ENCODE assay signal across 28 cellular contexts in the genomic region with DNA sequence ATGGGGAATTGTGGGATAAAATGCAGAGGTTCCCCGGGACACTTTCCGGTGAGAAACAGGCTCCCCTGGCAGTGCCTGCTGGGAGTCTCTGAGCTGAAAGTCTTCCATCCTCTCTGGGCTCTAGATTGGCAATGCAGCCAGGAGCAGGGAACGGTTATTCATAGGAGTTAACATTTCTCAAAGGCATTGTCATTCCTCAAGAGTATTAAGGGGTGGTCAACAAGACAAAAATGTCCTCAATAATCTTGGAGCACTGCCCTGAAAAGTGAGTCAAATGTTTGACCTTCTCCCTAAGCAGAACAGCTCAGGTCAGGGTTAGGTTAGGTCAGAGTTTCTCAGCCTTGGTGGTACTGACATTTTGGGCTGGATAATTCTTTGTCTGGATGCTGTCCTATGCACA. TPM values are rescaled to one million over a fixed set of nuclear protein-coding genes. Genes with fewer than 3 reads are reported as not detected.
"Had no signal": no experiment of that assay in that cellular context is flagged by ENCODE, and none has a peak within 500 bp of the region (broad histone marks: within the 10 kb centered on the region; RNA-seq: fewer than 3 reads in every experiment).

No MANE protein-coding gene starts in this region.

- H3K4me3 Mint-ChIP-seq: activated CD4-positive, alpha-beta memory T cell treated with anti-CD3 and anti-CD28 coated beads, Interleukin-2, amount 10 ng/mL, durations not matched to agents 7 days and 5 days; activated CD4-positive, alpha-beta T cell treated with anti-CD3 and anti-CD28 coated beads, Interleukin-2, amount 10 ng/mL, durations not matched to agents 7 days and 5 days; activated naive CD4-positive, alpha-beta T cell treated with anti-CD3 and anti-CD28 coated beads, Interleukin-2, amount 50 U/mL, for 24 hours; mesothelial cell of epicardium; naive thymus-derived CD4-positive, alpha-beta T cell; stimulated activated naive B cell treated with anti-CD40 and anti-IgM and Interleukin-4, amounts not matched to agents 10 μg/mL and 1 μg/mL and 100 μg/mL, for 72 hours; T-helper 17 cell had no signal

- H3K4me1 Mint-ChIP-seq: activated CD4-positive, alpha-beta memory T cell treated with anti-CD3 and anti-CD28 coated beads, Interleukin-2, amount 10 ng/mL, durations not matched to agents 7 days and 5 days; activated naive CD4-positive, alpha-beta T cell treated with anti-CD3 and anti-CD28 coated beads, Interleukin-2, amount 50 U/mL, for 24 hours; mesothelial cell of epicardium had no signal

- H3K36me3 Mint-ChIP-seq: activated naive CD4-positive, alpha-beta T cell treated with anti-CD3 and anti-CD28 coated beads, Interleukin-2, amount 50 U/mL, for 24 hours; mesothelial cell of epicardium; naive thymus-derived CD4-positive, alpha-beta T cell; stimulated activated naive B cell treated with anti-CD40 and anti-IgM and Interleukin-4, amounts not matched to agents 10 μg/mL and 1 μg/mL and 100 μg/mL, for 72 hours had no signal

- H3K36me3 ChIP-seq: breast epithelium, esophagus muscularis mucosa, gastroesophageal sphincter, pancreas, prostate gland, stomach, suprapubic skin, tibial artery had no signal

- H3K4me3 ChIP-seq: breast epithelium, esophagus muscularis mucosa, gastroesophageal sphincter, hepatocyte, pancreas, prostate gland, smooth muscle cell, stomach, suprapubic skin, tibial artery had no signal

- H3K9me3 Mint-ChIP-seq: activated CD4-positive, alpha-beta memory T cell treated with anti-CD3 and anti-CD28 coated beads, Interleukin-2, amount 10 ng/mL, durations not matched to agents 7 days and 5 days; activated CD4-positive, alpha-beta T cell treated with anti-CD3 and anti-CD28 coated beads, Interleukin-2, amount 10 ng/mL, durations not matched to agents 7 days and 5 days; activated naive CD4-positive, alpha-beta T cell treated with anti-CD3 and anti-CD28 coated beads, Interleukin-2, amount 50 U/mL, for 24 hours; activated T-helper 2 cell treated with anti-CD3 and anti-CD28 coated beads, Interferon-gamma antibody, Interleukin-2, Interleukin-4, amounts not matched to agents 10 μg/mL and 5 μg/mL and 100 μg/mL, durations not matched to agents 14 hours and 24 hours and 36 hours; mesothelial cell of epicardium; naive thymus-derived CD4-positive, alpha-beta T cell; stimulated activated naive B cell treated with anti-CD40 and anti-IgM and Interleukin-4, amounts not matched to agents 10 μg/mL and 1 μg/mL and 100 μg/mL, for 72 hours had no signal

- H3K27ac ChIP-seq: breast epithelium, esophagus muscularis mucosa, gastroesophageal sphincter, hepatocyte, pancreas, prostate gland, stomach, suprapubic skin, tibial artery had no signal

- H3K4me1 ChIP-seq: breast epithelium, pancreas, prostate gland, suprapubic skin had no signal

- DNase-seq: activated CD4-positive, alpha-beta memory T cell treated with anti-CD3 and anti-CD28 coated beads, Interleukin-2, amount 10 ng/mL, durations not matched to agents 7 days and 5 days; activated CD4-positive, alpha-beta T cell treated with anti-CD3 and anti-CD28 coated beads, Interleukin-2, amount 10 ng/mL, durations not matched to agents 7 days and 5 days; activated CD4-positive, CD25-positive, alpha-beta regulatory T cell treated with anti-CD3 and anti-CD28 coated beads, Interleukin-2, amount 50 U/mL, for 72 hours; activated T-cell treated with anti-CD3 and anti-CD28 coated beads, Interleukin-2, amount 50 U/mL, for 48 hours; dermis blood vessel endothelial cell; effector CD4-positive, alpha-beta T cell; left cardiac atrium; naive thymus-derived CD4-positive, alpha-beta T cell; pancreas; retina; stimulated activated CD4-positive, alpha-beta T cell treated with anti-CD3 and anti-CD28 coated beads, Interleukin-1b, Interleukin-23, amount 100 ng/mL, for 48 hours; stimulated activated naive B cell treated with anti-CD40 and anti-IgM and Interleukin-4, amounts not matched to agents 10 μg/mL and 1 μg/mL and 100 μg/mL, for 72 hours; stomach; T-helper 17 cell; tibial artery had no signal

- ATAC-seq: gastroesophageal sphincter; left cardiac atrium; naive thymus-derived CD4-positive, alpha-beta T cell; pancreas; sciatic nerve; stimulated activated naive B cell treated with anti-CD40 and anti-IgM and Interleukin-4, amounts not matched to agents 10 μg/mL and 1 μg/mL and 100 μg/mL, for 72 hours; T-helper 17 cell had no signal

- H3K9me3 ChIP-seq: breast epithelium, esophagus muscularis mucosa, gastroesophageal sphincter, pancreas, prostate gland, stomach, suprapubic skin, tibial artery had no signal

RNA-seq across cellular contexts. Expression of gene BPIFB1, which starts 13.2 kb away (rescaled TPM):
- total RNA-seq: activated CD4-positive, alpha-beta memory T cell treated with anti-CD3 and anti-CD28 coated beads, Interleukin-2, amount 10 ng/mL, durations not matched to agents 7 days and 5 days; activated CD4-positive, alpha-beta T cell treated with anti-CD3 and anti-CD28 coated beads, Interleukin-2, amount 10 ng/mL, durations not matched to agents 7 days and 5 days; activated T-helper 2 cell treated with anti-CD3 and anti-CD28 coated beads, Interferon-gamma antibody, Interleukin-2, Interleukin-4, amounts not matched to agents 10 μg/mL and 5 μg/mL and 100 μg/mL, durations not matched to agents 14 hours and 24 hours and 36 hours; dermis blood vessel endothelial cell; esophagus muscularis mucosa; fibroblast of villous mesenchyme; left cardiac atrium; lower leg skin; mesothelial cell of epicardium; naive thymus-derived CD4-positive, alpha-beta T cell; smooth muscle cell; suprapubic skin; T-helper 17 cell had no signal
